In the genomic region with DNA sequence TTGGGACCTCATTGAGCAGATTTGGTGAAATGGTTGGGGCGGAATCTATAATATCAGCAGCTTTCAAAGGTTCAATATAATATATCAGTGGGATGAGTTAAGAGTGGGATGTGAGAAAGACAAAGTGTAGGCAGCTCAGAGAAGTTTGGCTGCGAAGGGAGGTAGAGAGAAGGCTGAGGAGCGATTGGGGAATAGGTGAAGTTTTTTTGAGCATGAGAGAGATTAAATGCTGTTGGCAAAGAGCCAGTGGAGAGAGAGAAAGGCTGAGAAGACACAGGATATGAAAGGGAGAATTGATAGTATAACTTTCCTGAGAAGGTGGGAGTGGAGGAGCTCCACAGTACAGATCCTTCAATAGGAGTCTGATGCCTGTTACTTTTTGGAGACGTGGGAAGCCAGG, we compare ENCODE assay signal across 12 cellular contexts.
"Had no signal": no experiment of that assay in that cellular context is flagged by ENCODE, and none has a peak within 500 bp of the region (broad histone marks: within the 10 kb centered on the region; RNA-seq: fewer than 3 reads in every experiment).

No MANE protein-coding gene starts in this region.

- DNase-seq: activated CD4-positive, alpha-beta T cell treated with anti-CD3 and anti-CD28 coated beads, Interleukin-2, amount 50 U/mL, for 48 hours; activated CD4-positive, CD25-positive, alpha-beta regulatory T cell treated with anti-CD3 and anti-CD28 coated beads, Interleukin-2, amount 50 U/mL, for 72 hours; activated gamma-delta T cell; activated T-cell treated with anti-CD3 and anti-CD28 coated beads, Interleukin-2, amount 50 U/mL, for 48 hours; cortex of kidney; effector memory CD4-positive, alpha-beta T cell; kidney glomerular epithelial cell; ovary; small intestine; tibial artery had no signal

- FAIRE-seq: small intestine had no signal

- H3K9me3 ChIP-seq: ovary, tibial artery, vagina had no signal

- H3K27ac ChIP-seq: epithelial cell of prostate, ovary, vagina had no signal

- H3K36me3 ChIP-seq: ovary, tibial artery, vagina had no signal

- H3K27me3 ChIP-seq: ovary, tibial artery, vagina had no signal

- H3K4me3 ChIP-seq: ovary, tibial artery, vagina had no signal
